ENCODE assay signal across 12 cellular contexts in genomic region chr22:50301581-50301991, GRCh38. TPM values are rescaled to one million over a fixed set of nuclear protein-coding genes. Genes with fewer than 3 reads are reported as not detected.
DNase-seq lines count a peak whose midpoint lies in the region; ATAC-seq and TF ChIP-seq lines count a peak whose summit lies in the region.
"Had no signal": no experiment of that assay in that cellular context is flagged by ENCODE, and none has a peak within 500 bp of the region (broad histone marks: within the 10 kb centered on the region; RNA-seq: fewer than 3 reads in every experiment).

No MANE protein-coding gene starts in this region.

- ATAC-seq in esophagus mucosa (peak; percentile 9), HG02678 (IDR thresholded peaks at IDR 0.05; ENCODE audit: unreplicated experiment) (no peak), GM18909 (IDR thresholded peaks at IDR 0.05; ENCODE audit: poor library complexity, unreplicated experiment) (no peak), HG02623 (IDR thresholded peaks at IDR 0.05; ENCODE audit: unreplicated experiment) (no peak)
- ATAC-seq: WTC11 had no signal

- no peaks in the 10 kb centered on the region for H4K20me1 ChIP-seq in OCI-LY7 (ENCODE audit: insufficient read depth, low read length)

- no peaks in the 10 kb centered on the region for H3K27me3 ChIP-seq in sigmoid colon

- CTCF ChIA-PET in Calu3 (lab: Charles Lee) = no interaction called here
- CTCF ChIA-PET in OCI-LY7 (lab: Charles Lee; ENCODE audit: unreplicated experiment) = no interaction called here

- peak overlapping the region; percentile 55 for H3K4me2 ChIP-seq in OCI-LY7 (ENCODE audit: low read length)

- no peaks in the 10 kb centered on the region for H3K36me3 ChIP-seq in OCI-LY7 (ENCODE audit: insufficient read depth, low read length)
- H3K36me3 ChIP-seq in sigmoid colon = no peaks in the 10 kb centered on the region

- no peaks in the 10 kb centered on the region for H3K9me3 ChIP-seq in OCI-LY7 (ENCODE audit: low read length)
- no peaks in the 10 kb centered on the region for H3K9me3 ChIP-seq in sigmoid colon

- no peak overlapping the region for H3K27ac ChIP-seq in OCI-LY7 (ENCODE audit: low read depth, low read length, poor library complexity, severe bottlenecking)
- peak overlapping the region; percentile 89 to 96 (median 90) for H3K27ac ChIP-seq in sigmoid colon

- H2AFZ ChIP-seq in OCI-LY7 (ENCODE audit: low read length) = no peak overlapping the region

- no peaks in the 10 kb centered on the region for H3K9me2 ChIP-seq in OCI-LY7 (ENCODE audit: insufficient read depth, low read length)

- H3K36me3 Mint-ChIP-seq in Calu3 (ENCODE audit: insufficient read depth, unreplicated experiment) = peaks cover 81% of the 10 kb centered on the region
- H3K36me3 Mint-ChIP-seq: activated naive CD8-positive, alpha-beta T cell; natural killer cell; WTC11 had no signal

- H3K27ac Mint-ChIP-seq in Calu3 (ENCODE audit: unreplicated experiment) = no peak overlapping the region
- H3K27ac Mint-ChIP-seq: activated naive CD8-positive, alpha-beta T cell; natural killer cell; WTC11 had no signal

- POLR2A ChIA-PET in OCI-LY7 (lab: Charles Lee) = no interaction called here

- intact Hi-C loops in Calu3 (cut with micrococcal nuclease; ENCODE audit: unreplicated experiment) = no loop called here
- intact Hi-C loops in OCI-LY7 (cut with micrococcal nuclease; ENCODE audit: unreplicated experiment) = no loop called here
- intact Hi-C loops in sigmoid colon (cut with DNase I) = no loop called here

- no peak for TF ChIP-seq EP300 in sigmoid colon (IDR thresholded peaks at IDR 0.05)

- DNase-seq in Calu3 (no peak), OCI-LY7 (ENCODE audit: low spot score) (no peak), sigmoid colon (no peak), SHP77 (lab: John Stamatoyannopoulos, UW) (no peak)
- DNase-seq: natural killer cell, NCI-H526 had no signal

- H3K4me1 ChIP-seq in OCI-LY7 (ENCODE audit: insufficient read depth, low read length, poor library complexity, severe bottlenecking) (peaks cover 75% of the 10 kb centered on the region), sigmoid colon (peaks cover 3 to 98% (median 96%) of the 10 kb centered on the region in 4 donors)

- no peak for TF ChIP-seq POLR2A in sigmoid colon (IDR thresholded peaks at IDR 0.05)

- WGBS in sigmoid colon, 2 donors = 40 to 45% methylated on average over 17 of the region's 17 CpGs

- no peaks in the 10 kb centered on the region for H3K79me2 ChIP-seq in OCI-LY7 (ENCODE audit: insufficient read depth, low read depth, low read length)

- no TSS peak for BruUV-seq in Calu3 (replicated peaks; lab: Mats Ljungman, UMichigan)
- BruUV-seq in OCI-LY7 (replicated peaks; lab: Mats Ljungman, UMichigan) = no TSS peak

- no peaks in the 10 kb centered on the region for H3K9me3 Mint-ChIP-seq in Calu3 (ENCODE audit: low read depth, unreplicated experiment)
- H3K9me3 Mint-ChIP-seq: natural killer cell, WTC11 had no signal

- H3K4me3 Mint-ChIP-seq in Calu3 (ENCODE audit: low read depth, unreplicated experiment) = peak overlapping the region; percentile 67
- H3K4me3 Mint-ChIP-seq: activated naive CD8-positive, alpha-beta T cell; natural killer cell had no signal

- H3K4me3 ChIP-seq in OCI-LY7 (ENCODE audit: low read depth, low read length, poor library complexity, severe bottlenecking) = no peak overlapping the region
- peak overlapping the region in 1 of 4 donors; percentile 6 for H3K4me3 ChIP-seq in sigmoid colon

- no peaks in the 10 kb centered on the region for H3K27me3 Mint-ChIP-seq in Calu3 (ENCODE audit: unreplicated experiment)
- H3K27me3 Mint-ChIP-seq: activated naive CD8-positive, alpha-beta T cell had no signal

- H3K4me1 Mint-ChIP-seq in Calu3 (ENCODE audit: low read depth, unreplicated experiment) = peaks cover 71% of the 10 kb centered on the region

- TF ChIP-seq CTCF in Calu3 (IDR thresholded peaks at IDR 0.05; ENCODE audit: unreplicated experiment) (no peak), OCI-LY7 (conservative IDR thresholded peaks at IDR 0.05; ENCODE audit: low read length) (no peak), sigmoid colon (IDR thresholded peaks at IDR 0.05) (no peak)

RNA-seq across cellular contexts. Expression of gene PLXNB2, which starts 5.9 kb away (rescaled TPM):
- total RNA-seq in Calu3 (2022) (298 and 337 TPM in 2 replicates), OCI-LY7 (2022) (38.9 and 39.2 TPM in 2 replicates), esophagus mucosa (148 TPM), sigmoid colon (100 to 1,000 TPM in 1 of 4 donors, 10 to 100 TPM in 3; 60.4 to 150 (median 68.7) TPM)
- 10.7 and 13.6 TPM in 2 replicates for total RNA-seq in OCI-LY7 (2014; rRNA removed; shearing (Covaris generic))
- polyA plus RNA-seq in sigmoid colon = 100 to 1,000 TPM in 1 of 3 donors, 10 to 100 TPM in 2; 18.6 to 142 (median 35.8) TPM

RNA-seq across cellular contexts. Expression of gene DENND6B, which starts 25.2 kb away (rescaled TPM):
- total RNA-seq in Calu3 (2022) (13.2 and 19.0 TPM in 2 replicates), OCI-LY7 (2022) (38.1 and 45.0 TPM in 2 replicates), esophagus mucosa (2.3 TPM), sigmoid colon (1 to 10 TPM; 2.1 to 7.2 (median 2.8) TPM)
- 25.0 and 31.6 TPM in 2 replicates for total RNA-seq in OCI-LY7 (2014; rRNA removed; shearing (Covaris generic))
- polyA plus RNA-seq in sigmoid colon = 1 to 10 TPM in 2 of 3 donors, under 1 TPM in 1; 0.69 to 4.4 (median 1.2) TPM

RNA-seq across cellular contexts. Expression of gene MAPK11, which starts 31.4 kb away (rescaled TPM):
- total RNA-seq in Calu3 (2022) = 14.3 and 23.7 TPM in 2 replicates
- 12.0 and 13.0 TPM in 2 replicates for total RNA-seq in OCI-LY7 (2014; rRNA removed; shearing (Covaris generic))
- 18.6 and 19.7 TPM in 2 replicates for total RNA-seq in OCI-LY7 (2022)
- total RNA-seq in esophagus mucosa = 5.8 TPM
- total RNA-seq in sigmoid colon = 1 to 10 TPM in 3 of 4 donors, under 1 TPM in 1; 0.82 to 6.6 (median 4.5) TPM
- 1 to 10 TPM in 2 of 3 donors, under 1 TPM in 1; 0.23 to 7.3 (median 1.2) TPM for polyA plus RNA-seq in sigmoid colon

RNA-seq across cellular contexts. Expression of gene MAPK12, which starts 40.1 kb away (rescaled TPM):
- total RNA-seq in Calu3 (2022) (21.1 and 27.5 TPM in 2 replicates), OCI-LY7 (2022) (84.9 and 90.1 TPM in 2 replicates), esophagus mucosa (2.6 TPM), sigmoid colon (1 to 10 TPM; 2.5 to 10.0 (median 6.7) TPM)
- 90.8 and 93.6 TPM in 2 replicates for total RNA-seq in OCI-LY7 (2014; rRNA removed; shearing (Covaris generic))
- polyA plus RNA-seq in sigmoid colon = 1 to 10 TPM in 2 of 3 donors, under 1 TPM in 1; 0.60 to 6.0 (median 2.1) TPM

RNA-seq across cellular contexts. Expression of gene PPP6R2, which starts 41.5 kb away (rescaled TPM):
- total RNA-seq in Calu3 (2022) = 47.1 and 50.0 TPM in 2 replicates
- 55.0 and 64.5 TPM in 2 replicates for total RNA-seq in OCI-LY7 (2014; rRNA removed; shearing (Covaris generic))
- total RNA-seq in OCI-LY7 (2022) = 62.3 and 65.8 TPM in 2 replicates
- 29.3 TPM for total RNA-seq in esophagus mucosa
- total RNA-seq in sigmoid colon = 10 to 100 TPM; 29.0 to 64.5 (median 43.9) TPM
- 10 to 100 TPM; 15.0 to 57.5 (median 22.4) TPM for polyA plus RNA-seq in sigmoid colon
